In genomic region chr10:61890430-61890829, GRCh38 we compare ENCODE assay signal across 22 cellular contexts.
"Had no signal": no experiment of that assay in that cellular context is flagged by ENCODE, and none has a peak within 500 bp of the region (broad histone marks: within the 10 kb centered on the region; RNA-seq: fewer than 3 reads in every experiment).

No MANE protein-coding gene starts in this region.

- H3K27ac ChIP-seq: ascending aorta, coronary artery, left ventricle myocardium inferior, right lobe of liver, skin epidermis, stomach, thyroid gland, upper lobe of left lung, WERI-Rb-1 had no signal

- DNase-seq: activated CD4-positive, alpha-beta memory T cell treated with anti-CD3 and anti-CD28 coated beads for 36 hours; activated CD4-positive, alpha-beta T cell treated with anti-CD3 and anti-CD28 coated beads for 48 hours; activated CD8-positive, alpha-beta memory T cell treated with anti-CD3 and anti-CD28 coated beads, Interleukin-2, amount 50 U/mL, for 4 hours; activated effector memory CD4-positive, alpha-beta T cell treated with anti-CD3 and anti-CD28 coated beads, Interleukin-2, amount 50 U/mL, for 16 hours; activated naive CD4-positive, alpha-beta T cell treated with anti-CD3 and anti-CD28 coated beads for 36 hours; activated naive CD8-positive, alpha-beta T cell treated with anti-CD3 and anti-CD28 coated beads for 36 hours; activated T-cell treated with anti-CD3 and anti-CD28 coated beads, Interleukin-2, amount 50 U/mL, for 1 hour; foreskin melanocyte; left ventricle myocardium inferior; right lobe of liver; stimulated activated naive B cell treated with anti-CD40 and anti-IgM and Interleukin-4, amounts not matched to agents 10 μg/mL and 1 μg/mL and 100 μg/mL, for 72 hours; stomach; T1000; thyroid gland; upper lobe of left lung; WERI-Rb-1 had no signal

- H3K4me1 ChIP-seq: ascending aorta, left ventricle myocardium inferior, right lobe of liver, stomach, thyroid gland, upper lobe of left lung had no signal

- H3K4me3 ChIP-seq: ascending aorta, coronary artery, left ventricle myocardium inferior, lung, right lobe of liver, skin epidermis, stomach, thyroid gland, upper lobe of left lung had no signal

- H3K9me3 ChIP-seq: ascending aorta, left ventricle myocardium inferior, right lobe of liver, stomach, thyroid gland, upper lobe of left lung had no signal

- H3K36me3 ChIP-seq: ascending aorta, left ventricle myocardium inferior, right lobe of liver, stomach, thyroid gland, upper lobe of left lung, WERI-Rb-1 had no signal

- ATAC-seq: activated CD4-positive, CD25-positive, alpha-beta regulatory T cell treated with anti-CD3 and anti-CD28 coated beads, Interleukin-2, amount 50 U/mL, for 24 hours; esophagus mucosa; right lobe of liver; stimulated activated naive B cell treated with anti-CD40 and anti-IgM and Interleukin-4, amounts not matched to agents 10 μg/mL and 1 μg/mL and 100 μg/mL, for 72 hours had no signal

- H3K27me3 ChIP-seq: ascending aorta, right lobe of liver, stomach, thyroid gland, upper lobe of left lung had no signal
